Comparison of ENCODE assay signal across 8 cellular contexts in genomic region chr11:31487848-31488247, GRCh38. TPM values are rescaled to one million over a fixed set of nuclear protein-coding genes. Genes with fewer than 3 reads are reported as not detected.
DNase-seq lines count a peak whose midpoint lies in the region; ATAC-seq lines count a peak whose summit lies in the region.

No MANE protein-coding gene starts in this region.

- peaks cover 89% of the 10 kb centered on the region for H3K79me2 ChIP-seq in Karpas-422 (ENCODE audit: low read length)

- H3K27me3 ChIP-seq in Karpas-422 (ENCODE audit: low read length) = no peaks in the 10 kb centered on the region

- DNase-seq in NCI-H524 (lab: John Stamatoyannopoulos, UW) (peak; percentile 55 to 58), NCI-H524 treated with DMSO at 0.1 percent for 48 hours (lab: John Stamatoyannopoulos, UW) (no peak), Karpas-422 (peak; percentile 84), amniotic stem cell (lab: John Stamatoyannopoulos, UW) (peak; percentile 10), lung microvascular endothelial cell (ENCODE audit: low read depth in 2 of 2) (peak; percentile 79 to 86), NCI-H1436 treated with DMSO at 0.1 percent for 48 hours (lab: John Stamatoyannopoulos, UW) (no peak)
- DNase-seq in activated CD4-positive, alpha-beta T cell treated with anti-CD3 and anti-CD28 coated beads, Interleukin-2, amount 50 U/mL, for 48 hours = no peak

- no peak overlapping the region for H3K4me2 ChIP-seq in Karpas-422 (ENCODE audit: low read depth, low read length, poor library complexity, severe bottlenecking)

- 0 out of 2 replicates have a peak, but pooled peaks cover 4% of the 10 kb centered on the region for H3K9me3 ChIP-seq in Karpas-422 (ENCODE audit: low read length)

- H3K4me1 ChIP-seq in Karpas-422 (ENCODE audit: low read length) = peaks cover 11% of the 10 kb centered on the region

- no peak overlapping the region for H3K4me3 ChIP-seq in Karpas-422 (ENCODE audit: low read length)

- H4K20me1 ChIP-seq in Karpas-422 (ENCODE audit: insufficient read depth, low read depth, low read length) = no peaks in the 10 kb centered on the region

- H3K9ac ChIP-seq in Karpas-422 (ENCODE audit: low read length) = no peak overlapping the region

- no peak overlapping the region for H2AFZ ChIP-seq in Karpas-422 (ENCODE audit: low read length)

- no peaks in the 10 kb centered on the region for H3K9me2 ChIP-seq in Karpas-422 (replicated peaks; ENCODE audit: insufficient read depth, low read length)

- H3K36me3 ChIP-seq in Karpas-422 (ENCODE audit: insufficient read depth, low read length) = peaks cover 4% of the 10 kb centered on the region

- no peak for ATAC-seq in GM21360 (IDR thresholded peaks at IDR 0.05; ENCODE audit: unreplicated experiment)

- H3K27ac ChIP-seq in Karpas-422 (ENCODE audit: low read length) = no peak overlapping the region

RNA-seq across cellular contexts. Expression of gene IMMP1L, which starts 21.6 kb away (rescaled TPM):
- 63.1 and 83.4 TPM in 2 replicates for total RNA-seq in Karpas-422 (2014; rRNA removed; shearing (Covaris generic); ENCODE audit: low replicate concordance)
- 7.7 and 7.8 TPM in 2 replicates for total RNA-seq in lung microvascular endothelial cell

RNA-seq across cellular contexts. Expression of gene ELP4, which starts 21.7 kb away (rescaled TPM):
- 44.3 and 87.1 TPM in 2 replicates for total RNA-seq in Karpas-422 (2014; rRNA removed; shearing (Covaris generic); ENCODE audit: low replicate concordance)
- total RNA-seq in lung microvascular endothelial cell = 8.1 and 9.2 TPM in 2 replicates

Comparison
In these comparisons a context has a peak if more than half of its experiments do, and no peak if none do; other contexts are left out.
1. DNase-seq: peak in NCI-H524 (2 of 2), Karpas-422 (single experiment), amniotic stem cell (single experiment) and lung microvascular endothelial cell (2 of 2); none in NCI-H524 treated with DMSO at 0.1 percent for 48 hours (single experiment), activated CD4-positive, alpha-beta T cell treated with anti-CD3 and anti-CD28 coated beads, Interleukin-2, amount 50 U/mL, for 48 hours (0 of 2) and NCI-H1436 treated with DMSO at 0.1 percent for 48 hours (single experiment).